11 cellular contexts compared by ENCODE assay signal in the genomic region with DNA sequence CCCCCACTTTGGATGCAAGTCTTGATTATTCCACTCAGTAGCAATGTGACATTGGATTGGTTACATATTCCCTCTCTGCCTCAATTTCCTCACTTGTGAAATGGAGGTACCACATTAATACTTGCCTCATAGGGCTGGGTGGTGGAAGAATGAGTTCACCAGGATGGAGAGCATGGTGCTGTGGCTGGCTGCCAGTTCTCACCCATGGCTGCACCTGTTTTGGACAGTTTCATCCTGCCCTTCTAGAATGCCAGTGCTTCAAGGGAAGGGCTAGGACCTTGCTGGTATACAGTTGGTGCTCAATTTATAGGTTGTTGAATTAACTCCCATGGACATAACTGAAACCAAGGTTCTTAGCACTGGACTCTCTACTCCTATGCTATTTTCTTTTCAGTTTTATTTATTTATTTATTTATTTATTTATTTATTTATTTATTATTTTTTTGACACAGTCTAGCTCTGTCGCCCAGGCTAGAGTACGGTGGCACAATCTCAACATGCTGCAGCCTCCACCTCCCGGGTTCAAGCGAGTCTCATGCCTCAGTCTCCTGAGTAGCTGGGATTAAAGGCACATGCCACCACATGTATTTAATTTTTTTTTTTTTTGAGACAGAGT. TPM values are rescaled to one million over a fixed set of nuclear protein-coding genes. Genes with fewer than 3 reads are reported as not detected.
A peak's percentile ranks its signal among the peaks of the same experiment; 100 is the strongest.
DNase-seq lines count a peak whose midpoint lies in the region; ATAC-seq and TF ChIP-seq lines count a peak whose summit lies in the region.
"Had no signal": no experiment of that assay in that cellular context is flagged by ENCODE, and none has a peak within 500 bp of the region (broad histone marks: within the 10 kb centered on the region; RNA-seq: fewer than 3 reads in every experiment).

No MANE protein-coding gene starts in this region.

- no peak overlapping the region for H3K9ac ChIP-seq in IMR-90 (ENCODE audit: low read depth, low read length)
- H3K9ac ChIP-seq: GM23248 had no signal

- H2BK5ac ChIP-seq in IMR-90 (ENCODE audit: low read depth, low read length, poor library complexity, severe bottlenecking): no peak overlapping the region

- H3K27me3 ChIP-seq in left ventricle myocardium inferior (ENCODE audit: low read depth) (peaks cover 38% of the 10 kb centered on the region), IMR-90 (ENCODE audit: control insufficient read depth, insufficient read depth, low read length) (peaks cover 27% of the 10 kb centered on the region)

- no peak overlapping the region for H2AFZ ChIP-seq in IMR-90 (replicated peaks; ENCODE audit: low read length, poor library complexity)
- H2AFZ ChIP-seq: GM23248 had no signal

- no peak overlapping the region for H4K5ac ChIP-seq in IMR-90 (ENCODE audit: low read depth, low read length)

- H2BK20ac ChIP-seq in IMR-90 (ENCODE audit: low read depth, low read length): no peak overlapping the region

- peaks cover 0 to 24% of the 10 kb centered on the region in 2 experiments; a peak in 2 of 4 replicates for H3K79me1 ChIP-seq in IMR-90 (ENCODE audit: low read depth in 1 of 2, low read length in 2 of 2)

- H3K23ac ChIP-seq in IMR-90 (ENCODE audit: low read depth, low read length): no peak overlapping the region

- intact Hi-C loops in cardiac septum (cut with DNase I): no loop called here
- intact Hi-C loops in left ventricle myocardium inferior (cut with micrococcal nuclease): no loop called here
- intact Hi-C loops in IMR-90 (cut with micrococcal nuclease): loop anchor here (2.0 kb wide), 1 partner anchor 195 kb away; no protein-coding TSS in a partner anchor

- H3K56ac ChIP-seq in IMR-90 (ENCODE audit: extremely low read depth, insufficient read depth, low read length): no peak overlapping the region

- no peak overlapping the region for H2BK120ac ChIP-seq in IMR-90 (ENCODE audit: low read depth, low read length)

- H3K18ac ChIP-seq in IMR-90 (ENCODE audit: low read depth, low read length): no peak overlapping the region

- H3K27ac ChIP-seq in left ventricle myocardium inferior (replicated peaks) (no peak overlapping the region), IMR-90 (ENCODE audit: insufficient read depth, low read length) (no peak overlapping the region)
- H3K27ac ChIP-seq: GM23248 had no signal

- 92% methylated on average over 2 of the region's 4 CpGs; no CpG with 5 or more reads in 1 of the 2 experiments for WGBS in IMR-90 (ENCODE audit: extremely low coverage in 2 of 2, insufficient read length in 1 of 2), 2 experiments

- peak; percentile 39 for DNase-seq in cardiac septum (ENCODE audit: low spot score)
- DNase-seq in left ventricle myocardium inferior: no peak
- no peak for DNase-seq in IMR-90
- peak; percentile 11 for DNase-seq in mesenteric fat pad (ENCODE audit: low spot score)
- DNase-seq in KBM-7: no peak
- DNase-seq in DMS153 treated with DMSO at 0.1 percent for 48 hours (lab: John Stamatoyannopoulos, UW; ENCODE audit: unreplicated experiment): no peak
- DNase-seq: CD4-positive, CD25-positive, alpha-beta regulatory T cell; DMS79 treated with DMSO at 0.1 percent for 48 hours; EL; GM23248 had no signal

- H2AK9ac ChIP-seq in IMR-90 (replicated peaks; ENCODE audit: low read depth, low read length, poor library complexity): no peak overlapping the region

- H3K4me2 ChIP-seq in IMR-90 (ENCODE audit: low read depth, low read length): no peak overlapping the region

- H3K9me1 ChIP-seq in IMR-90 (ENCODE audit: insufficient read depth, low read length): peaks cover 12% of the 10 kb centered on the region

- no peak overlapping the region for H4K8ac ChIP-seq in IMR-90 (ENCODE audit: low read depth in 2 of 2, low read length in 2 of 2)

- no peaks in the 10 kb centered on the region for H3K9me3 ChIP-seq in left ventricle myocardium inferior (replicated peaks)
- 0 out of 2 replicates have a peak, but pooled peaks cover 2% of the 10 kb centered on the region for H3K9me3 ChIP-seq in IMR-90 (ENCODE audit: control insufficient read depth, insufficient read depth, low read length)

- CTCF ChIA-PET in IMR-90 (lab: Yijun Ruan, JAX): no interaction called here

- peak overlapping the region; percentile 8; the same call in 1 of the 2 replicates for H2AK5ac ChIP-seq in IMR-90 (ENCODE audit: low read depth, low read length)

- no peak for TF ChIP-seq POLR2A in IMR-90 (IDR thresholded peaks at IDR 0.05; ENCODE audit: low read depth, low read length)

- H3K4me3 ChIP-seq in left ventricle myocardium inferior: no peak overlapping the region
- H3K4me3 ChIP-seq in IMR-90 (ENCODE audit: insufficient read depth, low read depth, low read length): no peak overlapping the region
- H3K4me3 ChIP-seq: GM23248 had no signal

- dilution Hi-C loops in IMR-90 (cut with HindIII; ENCODE audit: low sequenced_read_pairs, unreplicated experiment): no loop called here

- H4K20me1 ChIP-seq in IMR-90 (ENCODE audit: insufficient read depth, low read length): peaks cover 12% of the 10 kb centered on the region

- no peak for ATAC-seq in IMR-90 (ENCODE audit: low read depth)
- ATAC-seq: HCT116 had no signal

- no peak overlapping the region for H3K4ac ChIP-seq in IMR-90 (ENCODE audit: low read depth, low read length)

- H4K91ac ChIP-seq in IMR-90 (ENCODE audit: insufficient read depth, low read depth, low read length): no peak overlapping the region

- H3K36me3 ChIP-seq in left ventricle myocardium inferior (no peaks in the 10 kb centered on the region), IMR-90 (ENCODE audit: control insufficient read depth, insufficient read depth, low read length) (no peaks in the 10 kb centered on the region)

- TF ChIP-seq CTCF in left ventricle myocardium inferior (IDR thresholded peaks at IDR 0.05; ENCODE audit: borderline replicate concordance) (no peak), IMR-90 (conservative IDR thresholded peaks at IDR 0.05; ENCODE audit: low read depth, low read length) (no peak)

- H3K4me1 ChIP-seq in left ventricle myocardium inferior: peaks cover 11% of the 10 kb centered on the region
- peaks cover 13% of the 10 kb centered on the region for H3K4me1 ChIP-seq in IMR-90 (ENCODE audit: control insufficient read depth, insufficient read depth, low read length)

- POLR2A ChIA-PET in IMR-90 (lab: Charles Lee; ENCODE audit: unreplicated experiment): no interaction called here

- BruUV-seq in IMR-90 (replicated peaks; lab: Mats Ljungman, UMichigan): no TSS peak

- no peak for TF ChIP-seq RAD21 in IMR-90 (IDR thresholded peaks at IDR 0.05; ENCODE audit: low read length)

- H2BK15ac ChIP-seq in IMR-90 (ENCODE audit: low read depth, low read length): no peak overlapping the region

- in situ Hi-C loops in IMR-90 (cut with MboI; ENCODE audit: low sequenced_read_pairs): no loop called here
- in situ Hi-C loops in KBM-7 (cut with MboI; ENCODE audit: low pct_unique_long_range_greater_than_20kb, low sequenced_read_pairs): no loop called here

- H3K14ac ChIP-seq in IMR-90 (replicated peaks; ENCODE audit: low read depth, low read length): no peak overlapping the region

TF ChIP-seq in IMR-90, 13 proteins besides CTCF, POLR2A, EP300 and RAD21:
- TF ChIP-seq NFE2L2 (IDR thresholded peaks at IDR 0.05; ENCODE audit: low read depth, low read length): no peak
- TF ChIP-seq FOS (IDR thresholded peaks at IDR 0.05; ENCODE audit: low read depth, low read length): no peak
- no peak for TF ChIP-seq RCOR1 (IDR thresholded peaks at IDR 0.05; ENCODE audit: insufficient replicate concordance, low read length)
- TF ChIP-seq USF2 (IDR thresholded peaks at IDR 0.05; ENCODE audit: low read depth, low read length): no peak
- no peak for TF ChIP-seq RFX5 (IDR thresholded peaks at IDR 0.05; ENCODE audit: low read depth, low read length)
- no peak for TF ChIP-seq ELK1 (IDR thresholded peaks at IDR 0.05; ENCODE audit: borderline replicate concordance, low read depth, low read length)
- TF ChIP-seq MAZ (IDR thresholded peaks at IDR 0.05; ENCODE audit: borderline replicate concordance, low read depth, low read length): no peak
- TF ChIP-seq CEBPB (IDR thresholded peaks at IDR 0.05; ENCODE audit: low read depth, low read length): no peak
- TF ChIP-seq BHLHE40 (IDR thresholded peaks at IDR 0.05; ENCODE audit: low read depth, low read length): no peak
- TF ChIP-seq MXI1 (IDR thresholded peaks at IDR 0.05; ENCODE audit: borderline replicate concordance, low read depth, low read length): no peak
- no peak for TF ChIP-seq SMC3 (IDR thresholded peaks at IDR 0.05; ENCODE audit: low read depth, low read length)
- TF ChIP-seq MAFK (IDR thresholded peaks at IDR 0.05; ENCODE audit: low read depth, low read length): no peak
- TF ChIP-seq CHD1 (IDR thresholded peaks at IDR 0.05; ENCODE audit: low read depth, low read length): no peak

RNA-seq across cellular contexts. Expression of gene SH3RF3, which starts 5.3 kb away (rescaled TPM):
- total RNA-seq in cardiac septum (11.2 TPM), left ventricle myocardium inferior (7.9 TPM), IMR-90 (2012; rRNA removed) (3.4 and 3.9 TPM in 2 replicates), mesenteric fat pad (20.4 TPM)
- polyA plus RNA-seq in IMR-90 (2012; rRNA removed): 5.3 and 5.7 TPM in 2 replicates
- 2.9 and 5.9 TPM in 2 replicates for polyA plus RNA-seq in IMR-90 (2012; cell fraction: cytosol; rRNA removed)
- 10.7 and 11.0 TPM in 2 replicates for polyA plus RNA-seq in IMR-90 (2012; cell fraction: nucleus; rRNA removed; ENCODE audit: low replicate concordance)

Comparison
In these comparisons a context has a peak if more than half of its experiments do, and no peak if none do; other contexts are left out.
1. DNase-seq: peak in cardiac septum (single experiment) and mesenteric fat pad (single experiment); none in left ventricle myocardium inferior (single experiment), IMR-90 (single experiment), KBM-7 (single experiment) and DMS153 treated with DMSO at 0.1 percent for 48 hours (single experiment).